ENCODE assay signal across 9 cellular contexts in genomic region chr15:67124911-67125588, GRCh38. TPM values are rescaled to one million over a fixed set of nuclear protein-coding genes. Genes with fewer than 3 reads are reported as not detected.
A peak's percentile ranks its signal among the peaks of the same experiment; 100 is the strongest.
DNase-seq lines count a peak whose midpoint lies in the region; ATAC-seq, FAIRE-seq and TF ChIP-seq lines count a peak whose summit lies in the region.
"Had no signal": no experiment of that assay in that cellular context is flagged by ENCODE, and none has a peak within 500 bp of the region (broad histone marks: within the 10 kb centered on the region; RNA-seq: fewer than 3 reads in every experiment).

No MANE protein-coding gene starts in this region.

- no peak overlapping the region for H3K4me3 Mint-ChIP-seq in activated CD4-positive, alpha-beta T cell treated with anti-CD3 and anti-CD28 coated beads for 36 hours

- H3K4me3 ChIP-seq in K562 (no peak overlapping the region), tibial artery (no peak overlapping the region)

- 47% methylated on average over 12 of the region's 13 CpGs for WGBS in K562 (ENCODE audit: insufficient coverage, low coverage, missing lambda C conversion rate)

- H3K27ac ChIP-seq in K562 (ENCODE audit: extremely low read depth, low read depth, low read length) (peak overlapping the region; percentile 83; the same call in 2 of the 3 replicates), tibial artery (peak overlapping the region; percentile 73 to 78)

- H3K27me3 ChIP-seq in K562 (ENCODE audit: control insufficient read depth in 2 of 2, insufficient read depth in 2 of 2, low read length in 2 of 2) (no peaks in the 10 kb centered on the region), tibial artery (no peaks in the 10 kb centered on the region)

- H3K9me1 ChIP-seq in K562 (ENCODE audit: control insufficient read depth, insufficient read depth, low read length): no peaks in the 10 kb centered on the region

- POLR2A ChIA-PET in activated CD4-positive, alpha-beta T cell treated with anti-CD3 and anti-CD28 coated beads for 36 hours (lab: Charles Lee): no interaction called here
- POLR2A ChIA-PET in K562 (lab: Yijun Ruan, JAX): interaction anchor here (0.6 to 1.5 kb wide), 13 partner anchors 10 to 149 kb away, joined by 3 to 7 read pairs (median 4); no protein-coding TSS in a partner anchor

- TF ChIP-seq EP300 in K562 (IDR thresholded peaks at IDR 0.05; ENCODE audit: low read length): no peak

- peak overlapping the region; percentile 72 for H3K27ac Mint-ChIP-seq in activated CD4-positive, alpha-beta T cell treated with anti-CD3 and anti-CD28 coated beads for 36 hours

- no peaks in the 10 kb centered on the region for H3K27me3 Mint-ChIP-seq in activated CD4-positive, alpha-beta T cell treated with anti-CD3 and anti-CD28 coated beads for 36 hours

- no peak for TF ChIP-seq RAD21 in K562 (CRISPR knock-in tag; conservative IDR thresholded peaks at IDR 0.05 in 1 of 2, IDR thresholded peaks at IDR 0.05 in 1 of 2)

- H3K9ac ChIP-seq in K562 (ENCODE audit: insufficient read depth in 1 of 2, low read depth in 2 of 2, low read length in 2 of 2): peak overlapping the region; percentile 20 to 57; a peak in 3 of 4 replicates

- peak overlapping the region; percentile 15; the same call in 1 of the 2 replicates for H2AFZ ChIP-seq in K562 (ENCODE audit: low read depth, low read length)

- no peak for FAIRE-seq in K562 (lab: Jason Lieb, UNC)

- in situ Hi-C loops in K562 (cut with MboI): no loop called here

- TF ChIP-seq POLR2A in K562 (conservative IDR thresholded peaks at IDR 0.05): no peak

- H3K4me1 ChIP-seq in K562 (replicated peaks in 1 of 2; ENCODE audit: control insufficient read depth in 2 of 2, insufficient read depth in 2 of 2, low read length in 2 of 2) (peaks cover 24 to 56% of the 10 kb centered on the region in 2 experiments), tibial artery (peaks cover 0 to 73% (median 65%) of the 10 kb centered on the region in 4 donors)

- peaks cover 49% of the 10 kb centered on the region for H3K79me2 ChIP-seq in K562 (ENCODE audit: control insufficient read depth, insufficient read depth, low read length)

- H4K20me1 ChIP-seq in K562 (replicated peaks; ENCODE audit: control insufficient read depth, insufficient read depth, low read length): no peaks in the 10 kb centered on the region; the same call in 1 of the 2 replicates

- peak overlapping the region; percentile 60 for H3K4me2 ChIP-seq in K562 (ENCODE audit: insufficient read depth, low read length)

- DNase-seq in activated CD4-positive, alpha-beta T cell treated with anti-CD3 and anti-CD28 coated beads for 36 hours: no peak
- no peak for DNase-seq in activated CD4-positive, alpha-beta T cell treated with anti-CD3 and anti-CD28 coated beads, Interleukin-2, amount 50 U/mL, for 48 hours
- peak in 2 of 4 experiments; percentile 39 to 51 for DNase-seq in K562 (ENCODE audit: extremely low read depth in 1 of 4, low spot score in 3 of 4)
- DNase-seq in mesenteric fat pad (ENCODE audit: low spot score): peak; percentile 75
- DNase-seq in tibial artery: no peak
- no peak for DNase-seq in posterior cingulate gyrus
- DNase-seq in activated CD8-positive, alpha-beta memory T cell treated with anti-CD3 and anti-CD28 coated beads for 24 hours: no peak
- DNase-seq: Kasumi-1 had no signal

- ATAC-seq in activated CD4-positive, alpha-beta T cell treated with anti-CD3 and anti-CD28 coated beads for 36 hours: no peak
- ATAC-seq in K562 (peak; percentile 62), HG02571 (IDR thresholded peaks at IDR 0.05; ENCODE audit: unreplicated experiment) (no peak)

- TF ChIP-seq CTCF in K562 (IDR thresholded peaks at IDR 0.05 in 2 of 3, conservative IDR thresholded peaks at IDR 0.05 in 1 of 3; ENCODE audit: insufficient read depth in 2 of 3, low read depth in 1 of 3, low read length in 3 of 3) (no peak), tibial artery (IDR thresholded peaks at IDR 0.05) (no peak)

- H3K9me3 Mint-ChIP-seq in activated CD4-positive, alpha-beta T cell treated with anti-CD3 and anti-CD28 coated beads for 36 hours (ENCODE audit: low read depth): no peaks in the 10 kb centered on the region

- H3K4me1 Mint-ChIP-seq in activated CD4-positive, alpha-beta T cell treated with anti-CD3 and anti-CD28 coated beads for 36 hours: peaks cover 71% of the 10 kb centered on the region

- peaks cover 10% of the 10 kb centered on the region; the same call in 2 of the 3 replicates for H3K36me3 ChIP-seq in K562 (ENCODE audit: control insufficient read depth, insufficient read depth, low read length)
- no peaks in the 10 kb centered on the region for H3K36me3 ChIP-seq in tibial artery

- BruUV-seq in K562 (replicated peaks; lab: Mats Ljungman, UMichigan): no TSS peak

- intact Hi-C loops in activated CD4-positive, alpha-beta T cell treated with anti-CD3 and anti-CD28 coated beads for 36 hours (cut with DNase I, micrococcal nuclease): no loop called here
- intact Hi-C loops in K562 (cut with micrococcal nuclease): no loop called here
- intact Hi-C loops in tibial artery (cut with DNase I; ENCODE audit: low total_unique reads): no loop called here
- intact Hi-C loops in posterior cingulate gyrus (cut with DNase I): no loop called here

- CTCF ChIA-PET in activated CD4-positive, alpha-beta T cell treated with anti-CD3 and anti-CD28 coated beads for 36 hours (lab: Charles Lee): interaction anchor here (1.0 to 1.5 kb wide), 2 partner anchors 11 to 22 kb away, joined by 3 to 6 read pairs; no protein-coding TSS in a partner anchor
- CTCF ChIA-PET in K562 (lab: Yijun Ruan, JAX; ENCODE audit: low intra/inter-chr PET ratio): no interaction called here

- H3K9me3 ChIP-seq in K562 (replicated peaks; ENCODE audit: control insufficient read depth, insufficient read depth, low read depth, low read length) (no peaks in the 10 kb centered on the region), tibial artery (no peaks in the 10 kb centered on the region)

- peaks cover 22% of the 10 kb centered on the region for H3K36me3 Mint-ChIP-seq in activated CD4-positive, alpha-beta T cell treated with anti-CD3 and anti-CD28 coated beads for 36 hours (ENCODE audit: low read depth)

TF ChIP-seq in K562, 482 proteins besides CTCF, POLR2A, EP300 and RAD21 (continues in another document):
- TF ChIP-seq FOXA3 (CRISPR knock-in tag; conservative IDR thresholded peaks at IDR 0.05 in 1 of 2, IDR thresholded peaks at IDR 0.05 in 1 of 2) (no peak), MCM5 (IDR thresholded peaks at IDR 0.05; ENCODE audit: low read depth) (no peak), TBP (optimal IDR thresholded peaks at IDR 0.05; ENCODE audit: low read depth, low read length) (no peak), ATF1 (CRISPR knock-in tag; IDR thresholded peaks at IDR 0.05) (no peak), ATF1 (tag; IDR thresholded peaks at IDR 0.05) (peak; percentile 54), HDAC6 (IDR thresholded peaks at IDR 0.05; ENCODE audit: low read depth, low read length) (no peak), ELK1 (CRISPR knock-in tag; IDR thresholded peaks at IDR 0.05) (no peak), NFRKB (IDR thresholded peaks at IDR 0.05; ENCODE audit: low read depth) (0 out of 2 replicates have a peak, but pooled peaks have one; percentile 31), PHB2 (IDR thresholded peaks at IDR 0.05; ENCODE audit: low read depth) (no peak)

RNA-seq across cellular contexts. Expression of gene SMAD3, which starts 59.6 kb away (rescaled TPM):
- 10 to 100 TPM; 33.7 to 40.8 TPM for total RNA-seq in activated CD4-positive, alpha-beta T cell treated with anti-CD3 and anti-CD28 coated beads for 36 hours
- total RNA-seq in K562 (2011; cell fraction: chromatin; rRNA removed; ENCODE audit: low replicate concordance): 61.6 and 88.8 TPM in 2 replicates
- total RNA-seq in K562 (2011; cell fraction: nucleolus; rRNA removed): 33.5 and 35.9 TPM in 2 replicates
- 44.2 and 72.8 TPM in 2 replicates for total RNA-seq in K562 (2011; cell fraction: nucleoplasm; rRNA removed)
- total RNA-seq in K562 (2014; rRNA removed) (11.1 and 11.9 TPM in 2 replicates), K562 (2014; rRNA removed; fragmentation: Illumina TruSeq; extraction: Trizol) (9.2 and 11.0 TPM in 2 replicates), K562 (2015; rRNA removed; fragmentation: Illumina TruSeq; extraction: Trizol) (9.1 and 9.6 TPM in 2 replicates), K562 (2021) (24.3 and 30.1 TPM in 2 replicates), mesenteric fat pad (71.9 TPM)
- polyA plus RNA-seq in K562 (2011; rRNA removed) (14.6 and 22.6 TPM in 2 replicates), K562 (2014; fragmentation: Illumina TruSeq; extraction: Trizol) (34.7 and 39.2 TPM in 2 replicates), K562 (2014; fragmentation: Nextera tagmentation; extraction: Ambion mirVana) (1 to 10 TPM; 4.3 to 5.0 TPM), K562 (2014; rRNA removed) (13.3 and 14.3 TPM in 2 replicates)
- polyA plus RNA-seq in K562 (2011; cell fraction: cytosol; rRNA removed): 11.5 and 14.8 TPM in 2 replicates
- polyA plus RNA-seq in K562 (2011; cell fraction: nucleus; rRNA removed): 52.1 and 90.9 TPM in 2 replicates
- 17.9 and 20.7 TPM in 2 replicates for polyA plus RNA-seq in K562 (2012)
- polyA minus RNA-seq in K562 (2011; rRNA and poly(A)+ RNA removed): 14.9 and 15.1 TPM in 2 replicates
- polyA minus RNA-seq in K562 (2011; cell fraction: cytosol; rRNA and poly(A)+ RNA removed): 15.1 and 16.3 TPM in 2 replicates
- 12.7 and 18.8 TPM in 2 replicates for polyA minus RNA-seq in K562 (2011; cell fraction: nucleus; rRNA and poly(A)+ RNA removed)
